Comparison of ENCODE assay signal across 8 cellular contexts in genomic region chr4:1712216-1713002, GRCh38. TPM values are rescaled to one million over a fixed set of nuclear protein-coding genes. Genes with fewer than 3 reads are reported as not detected.
A peak's percentile ranks its signal among the peaks of the same experiment; 100 is the strongest.
DNase-seq lines count a peak whose midpoint lies in the region; ATAC-seq and FAIRE-seq lines count a peak whose summit lies in the region.

Gene SLBP (minus strand): TSS chr4:1712319. CDS start chr4:1712188, 131 bp downstream.

- H3K4me2 ChIP-seq in mesenchymal stem cell (ENCODE audit: low read length, poor library complexity, severe bottlenecking), result peak within 1 kb of the TSS; percentile 93

- peak within 1 kb of the TSS; percentile 98 for H3K27ac ChIP-seq in effector memory CD4-positive, alpha-beta T cell (ENCODE audit: insufficient read depth, low read length, poor library complexity, severe bottlenecking)
- peak within 1 kb of the TSS; percentile 54 for H3K27ac ChIP-seq in mesenchymal stem cell (ENCODE audit: low read length, poor library complexity, severe bottlenecking)

- peak; percentile 70 for ATAC-seq in GM21381 (IDR thresholded peaks at IDR 0.05; ENCODE audit: unreplicated experiment)

- peak within 1 kb of the TSS; percentile 98 to 99 for H3K4ac ChIP-seq in mesenchymal stem cell (ENCODE audit: low read depth in 1 of 2, low read length in 2 of 2)

- peak within 1 kb of the TSS; percentile 99 for H2BK120ac ChIP-seq in mesenchymal stem cell (ENCODE audit: low read depth, low read length)

- H3K9ac ChIP-seq in mesenchymal stem cell (ENCODE audit: low read length), result peak within 1 kb of the TSS; percentile 98

- peak within 1 kb of the TSS; percentile 90 for H2AFZ ChIP-seq in mesenchymal stem cell (ENCODE audit: low read depth, low read length)

- peak within 1 kb of the TSS; percentile 97 to 99 for H3K18ac ChIP-seq in mesenchymal stem cell (ENCODE audit: low read depth in 1 of 2, low read length in 2 of 2)

- no peaks in the 10 kb centered on the region for H3K9me3 ChIP-seq in effector memory CD4-positive, alpha-beta T cell (ENCODE audit: control insufficient read depth, low read length)
- no peaks in the 10 kb centered on the region for H3K9me3 ChIP-seq in mesenchymal stem cell (ENCODE audit: control insufficient read depth, low read length)

- H4K91ac ChIP-seq in mesenchymal stem cell (ENCODE audit: low read length), result peak within 1 kb of the TSS; percentile 94

- peaks cover 22% of the 10 kb centered on the region for H3K79me1 ChIP-seq in mesenchymal stem cell (replicated peaks; ENCODE audit: low read length, poor library complexity, severe bottlenecking)

- peak within 1 kb of the TSS in 1 of 2 experiments; percentile 98 for H3K14ac ChIP-seq in mesenchymal stem cell (ENCODE audit: low read length in 2 of 2)

- H2AK5ac ChIP-seq in mesenchymal stem cell (ENCODE audit: low read length, severe bottlenecking), result no peak within 1 kb of the TSS

- H3K23ac ChIP-seq in mesenchymal stem cell (ENCODE audit: low read length in 2 of 2), result peak within 1 kb of the TSS in 1 of 2 experiments; percentile 96

- peak within 1 kb of the TSS; percentile 64 for H3K4me3 ChIP-seq in effector memory CD4-positive, alpha-beta T cell (ENCODE audit: insufficient read depth, low read depth, low read length, poor library complexity, severe bottlenecking)
- H3K4me3 ChIP-seq in mesenchymal stem cell (ENCODE audit: insufficient read depth in 1 of 2, low read depth in 1 of 2, low read length in 2 of 2), result peak within 1 kb of the TSS; percentile 98 to 99

- peak within 1 kb of the TSS; percentile 94 for H4K8ac ChIP-seq in mesenchymal stem cell (ENCODE audit: low read length)

- peak within 1 kb of the TSS; percentile 93 for H2BK15ac ChIP-seq in mesenchymal stem cell (ENCODE audit: low read depth, poor library complexity, severe bottlenecking)

- H3K4me1 ChIP-seq in effector memory CD4-positive, alpha-beta T cell (ENCODE audit: control insufficient read depth, insufficient read depth, low read length, poor library complexity, severe bottlenecking), result peaks cover 29% of the 10 kb centered on the region
- peaks cover 22% of the 10 kb centered on the region for H3K4me1 ChIP-seq in mesenchymal stem cell (ENCODE audit: control insufficient read depth, insufficient read depth, low read depth, low read length)

- H2BK12ac ChIP-seq in mesenchymal stem cell (ENCODE audit: low read length in 2 of 2), result peak within 1 kb of the TSS in 1 of 2 experiments; percentile 99

- FAIRE-seq in HTR-8/SVneo (lab: Jason Lieb, UNC), result peak; percentile 80

- peaks cover 7% of the 10 kb centered on the region for H3K36me3 ChIP-seq in effector memory CD4-positive, alpha-beta T cell (ENCODE audit: control insufficient read depth, insufficient read depth, low read length)
- peaks cover 20 to 25% of the 10 kb centered on the region in 2 experiments for H3K36me3 ChIP-seq in mesenchymal stem cell (ENCODE audit: control insufficient read depth in 1 of 2, insufficient read depth in 2 of 2, low read depth in 1 of 2, low read length in 2 of 2)

- H3K27me3 ChIP-seq in effector memory CD4-positive, alpha-beta T cell (replicated peaks; ENCODE audit: control insufficient read depth, insufficient read depth, low read length, poor library complexity, severe bottlenecking), result no peaks in the 10 kb centered on the region
- H3K27me3 ChIP-seq in mesenchymal stem cell (ENCODE audit: control insufficient read depth in 1 of 2, insufficient read depth in 1 of 2, low read length in 2 of 2), result no peaks in the 10 kb centered on the region

- peak within 1 kb of the TSS; percentile 99 for H2BK5ac ChIP-seq in mesenchymal stem cell (ENCODE audit: low read depth, low read length, poor library complexity, severe bottlenecking)

- under 1% methylated on average over 91 of the region's 98 CpGs for WGBS in mesenchymal stem cell

- DNase-seq in COR-L47 (lab: John Stamatoyannopoulos, UW), result peak; percentile 96
- peak; percentile 96 for DNase-seq in HTR-8/SVneo (ENCODE audit: insufficient read length, low spot score)
- peak; percentile 96 for DNase-seq in NOMO-1 treated with DMSO at 0.1 percent for 48 hours (lab: John Stamatoyannopoulos, UW; ENCODE audit: unreplicated experiment)
- peak; percentile 95 to 97 for DNase-seq in activated CD8-positive, alpha-beta memory T cell treated with anti-CD3 and anti-CD28 coated beads for 4 hours (ENCODE audit: low read depth in 2 of 2)
- peak; percentile 98 to 99 (median 98) for DNase-seq in effector memory CD4-positive, alpha-beta T cell
- peak; percentile 93 for DNase-seq in mesenchymal stem cell
- peak; percentile 96 for DNase-seq in stimulated activated CD8-positive, alpha-beta memory T cell treated with anti-CD3 and anti-CD28 coated beads, Interleukin-12 subunit alpha, Interleukin-12 subunit beta, amount 100 ng/mL, for 4 hours (ENCODE audit: low read depth)

RNA-seq across cellular contexts. Expression of gene SLBP, which starts in this region (rescaled TPM):
- 45.8 TPM for polyA plus RNA-seq in mesenchymal stem cell (2013, experiment 1 of 2)
- 48.7 TPM for polyA plus RNA-seq in mesenchymal stem cell (2013, experiment 2 of 2)

Comparison
In these comparisons a context has a peak if more than half of its experiments do, and no peak if none do; other contexts are left out.
1. Peak in every context shown above with its lines: DNase-seq, ATAC-seq, H3K4me3 ChIP-seq and H3K27ac ChIP-seq.